17 cellular contexts compared by ENCODE assay signal in the genomic region with DNA sequence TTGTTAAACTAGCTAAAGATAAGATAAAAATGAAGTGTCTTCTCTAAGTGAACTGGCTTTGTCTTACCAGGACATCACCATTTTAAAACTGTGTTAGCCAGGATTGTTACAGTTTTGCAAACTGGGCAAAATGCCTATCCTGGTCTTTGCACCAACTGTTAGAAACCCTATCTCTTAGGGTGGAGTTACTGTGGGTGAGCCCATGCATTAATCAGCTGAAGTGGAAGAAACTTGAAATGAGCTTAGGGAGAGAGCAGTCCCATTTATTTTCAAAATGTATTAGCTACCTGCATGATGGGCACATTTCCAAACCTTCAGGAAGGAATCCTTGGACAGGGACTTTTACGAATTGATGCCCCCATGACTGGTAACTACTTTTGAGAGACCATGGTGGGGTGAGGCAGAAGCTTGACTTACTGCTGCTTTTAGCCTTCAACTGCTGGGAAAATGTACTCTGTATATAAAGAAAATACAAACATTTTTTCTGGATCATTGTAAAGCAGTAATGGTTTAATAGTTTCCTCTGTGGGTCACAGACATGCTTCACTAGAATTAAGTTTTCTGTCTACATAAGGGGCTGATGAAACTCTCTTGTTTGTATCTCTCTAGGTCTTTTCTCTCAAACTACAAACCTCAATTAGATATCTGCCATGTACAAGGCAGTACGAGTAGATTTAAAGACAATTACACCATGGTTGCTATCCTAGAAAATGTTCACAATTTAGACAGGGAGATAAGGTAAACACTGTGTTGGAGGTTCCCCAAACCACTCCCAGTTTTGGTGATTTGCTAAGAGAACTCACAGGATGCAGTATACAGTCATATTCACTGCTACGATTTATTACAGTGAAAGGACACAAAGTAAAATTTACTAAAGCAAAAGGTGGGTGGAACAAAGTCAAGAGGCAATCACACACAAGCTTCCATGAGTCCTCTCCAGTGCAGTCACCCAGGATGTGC.
DNase-seq lines count a peak whose midpoint lies in the region; ATAC-seq and TF ChIP-seq lines count a peak whose summit lies in the region.
"Had no signal": no experiment of that assay in that cellular context is flagged by ENCODE, and none has a peak within 500 bp of the region (broad histone marks: within the 10 kb centered on the region; RNA-seq: fewer than 3 reads in every experiment).

No MANE protein-coding gene starts in this region.

- no peak overlapping the region for H3K9ac ChIP-seq in endodermal cell (ENCODE audit: extremely low read depth, low read length, poor library complexity, severe bottlenecking)

- H3K4me3 ChIP-seq in foreskin fibroblast (ENCODE audit: low read depth in 1 of 2, low read length in 2 of 2) (no peak overlapping the region), endodermal cell (ENCODE audit: low read length) (no peak overlapping the region)
- H3K4me3 ChIP-seq: psoas muscle had no signal

- DNase-seq in AG08396 (ENCODE audit: low spot score) (peak; percentile 28), M059J (ENCODE audit: low read depth) (peak; percentile 51), RPMI7951 (ENCODE audit: low read depth) (peak; percentile 24), foreskin fibroblast (peak; percentile 12 to 33), endodermal cell (no peak), GM13976 (ENCODE audit: low spot score) (no peak)
- DNase-seq in stimulated activated naive CD8-positive, alpha-beta T cell treated with anti-CD3 and anti-CD28 coated beads, Interleukin-15, Interleukin-2, amounts not matched to agents 100 U/mL and 50 U/mL, for 24 hours: no peak
- DNase-seq: activated CD8-positive, alpha-beta memory T cell treated with anti-CD3 and anti-CD28 coated beads, Interleukin-2, amount 50 U/mL, for 4 hours; activated naive CD8-positive, alpha-beta T cell treated with anti-CD3 and anti-CD28 coated beads, Interleukin-2, amount 50 U/mL, for 24 hours; effector memory CD4-positive, alpha-beta T cell; KBM-7; NCI-H524 treated with DMSO at 0.1 percent for 48 hours; psoas muscle; stimulated activated naive B cell treated with anti-CD40 and anti-IgM and Interleukin-4, amounts not matched to agents 10 μg/mL and 1 μg/mL and 100 μg/mL, for 72 hours; WERI-Rb-1 had no signal

- peaks cover 6% of the 10 kb centered on the region for H3K4me1 ChIP-seq in endodermal cell (ENCODE audit: control insufficient read depth, insufficient read depth, low read length)
- H3K4me1 ChIP-seq: psoas muscle had no signal

- no peaks in the 10 kb centered on the region for H3K36me3 ChIP-seq in endodermal cell (ENCODE audit: control insufficient read depth, insufficient read depth, low read length)
- H3K36me3 ChIP-seq: WERI-Rb-1 had no signal

- peaks cover 3% of the 10 kb centered on the region for H3K9me3 Mint-ChIP-seq in endodermal cell
- H3K9me3 Mint-ChIP-seq: activated naive CD8-positive, alpha-beta T cell treated with anti-CD3 and anti-CD28 coated beads, Interleukin-2, amount 50 U/mL, for 24 hours had no signal

- H3K27me3 Mint-ChIP-seq in endodermal cell (ENCODE audit: insufficient read depth): no peaks in the 10 kb centered on the region
- H3K27me3 Mint-ChIP-seq: activated naive CD8-positive, alpha-beta T cell treated with anti-CD3 and anti-CD28 coated beads, Interleukin-2, amount 50 U/mL, for 24 hours; B cell; stimulated activated naive B cell treated with anti-CD40 and anti-IgM and Interleukin-4, amounts not matched to agents 10 μg/mL and 1 μg/mL and 100 μg/mL, for 72 hours had no signal

- H3K9me3 ChIP-seq in endodermal cell (ENCODE audit: control insufficient read depth, low read length): no peaks in the 10 kb centered on the region
- H3K9me3 ChIP-seq: psoas muscle had no signal

- 95 to 100% methylated on average over 2 to 3 of the region's 3 CpGs for WGBS in endodermal cell (ENCODE audit: insufficient coverage in 1 of 2, insufficient read length in 1 of 2), 2 experiments

- no peak for ATAC-seq in stimulated activated naive CD8-positive, alpha-beta T cell treated with anti-CD3 and anti-CD28 coated beads, Interleukin-15, Interleukin-2, amounts not matched to agents 100 U/mL and 50 U/mL, for 24 hours
- ATAC-seq in activated CD4-positive, CD25-positive, alpha-beta regulatory T cell treated with anti-CD3 and anti-CD28 coated beads, Interleukin-2, amount 50 U/mL, for 24 hours: no peak
- ATAC-seq: activated naive CD8-positive, alpha-beta T cell treated with anti-CD3 and anti-CD28 coated beads, Interleukin-2, amount 50 U/mL, for 24 hours; psoas muscle; stimulated activated naive B cell treated with anti-CD40 and anti-IgM and Interleukin-4, amounts not matched to agents 10 μg/mL and 1 μg/mL and 100 μg/mL, for 72 hours had no signal

- H3K36me3 Mint-ChIP-seq in endodermal cell (ENCODE audit: low read depth): no peaks in the 10 kb centered on the region
- H3K36me3 Mint-ChIP-seq: stimulated activated naive B cell treated with anti-CD40 and anti-IgM and Interleukin-4, amounts not matched to agents 10 μg/mL and 1 μg/mL and 100 μg/mL, for 72 hours had no signal

- in situ Hi-C loops in GM13976 (cut with MboI; ENCODE audit: low sequenced_read_pairs, unreplicated experiment): no loop called here

- peaks cover 10% of the 10 kb centered on the region for H3K4me1 Mint-ChIP-seq in endodermal cell
- H3K4me1 Mint-ChIP-seq: activated naive CD8-positive, alpha-beta T cell treated with anti-CD3 and anti-CD28 coated beads, Interleukin-2, amount 50 U/mL, for 24 hours; B cell; stimulated activated naive B cell treated with anti-CD40 and anti-IgM and Interleukin-4, amounts not matched to agents 10 μg/mL and 1 μg/mL and 100 μg/mL, for 72 hours had no signal

- no peaks in the 10 kb centered on the region for H3K27me3 ChIP-seq in endodermal cell (ENCODE audit: control insufficient read depth, insufficient read depth, low read length, poor library complexity, severe bottlenecking)

- TF ChIP-seq CTCF in foreskin fibroblast (IDR thresholded peaks at IDR 0.05; ENCODE audit: low read depth, low read length) (no peak), endodermal cell (conservative IDR thresholded peaks at IDR 0.05) (no peak), GM13976 (IDR thresholded peaks at IDR 0.05; ENCODE audit: borderline replicate concordance, control extremely low read depth, extremely low read depth, insufficient read depth, missing control alignments) (no peak)

- no peak overlapping the region for H3K27ac ChIP-seq in endodermal cell (ENCODE audit: low read depth, low read length)
- H3K27ac ChIP-seq: psoas muscle, WERI-Rb-1 had no signal

- H3K4me3 Mint-ChIP-seq in endodermal cell: no peak overlapping the region
- H3K4me3 Mint-ChIP-seq: activated naive CD8-positive, alpha-beta T cell treated with anti-CD3 and anti-CD28 coated beads, Interleukin-2, amount 50 U/mL, for 24 hours; B cell; stimulated activated naive B cell treated with anti-CD40 and anti-IgM and Interleukin-4, amounts not matched to agents 10 μg/mL and 1 μg/mL and 100 μg/mL, for 72 hours had no signal

- no peak overlapping the region for H3K27ac Mint-ChIP-seq in endodermal cell
- H3K27ac Mint-ChIP-seq: activated naive CD8-positive, alpha-beta T cell treated with anti-CD3 and anti-CD28 coated beads, Interleukin-2, amount 50 U/mL, for 24 hours; B cell; stimulated activated naive B cell treated with anti-CD40 and anti-IgM and Interleukin-4, amounts not matched to agents 10 μg/mL and 1 μg/mL and 100 μg/mL, for 72 hours had no signal

Comparison
In these comparisons a context has a peak if more than half of its experiments do, and no peak if none do; other contexts are left out.
1. DNase-seq: peak in AG08396 (single experiment), M059J (single experiment), RPMI7951 (single experiment) and foreskin fibroblast (2 of 2); none in stimulated activated naive CD8-positive, alpha-beta T cell treated with anti-CD3 and anti-CD28 coated beads, Interleukin-15, Interleukin-2, amounts not matched to agents 100 U/mL and 50 U/mL, for 24 hours (single experiment), endodermal cell (single experiment) and GM13976 (single experiment).